In genomic region chr4:146132445-146132844, GRCh38 we compare ENCODE assay signal across 8 cellular contexts.
DNase-seq lines count a peak whose midpoint lies in the region; ATAC-seq lines count a peak whose summit lies in the region.

No MANE protein-coding gene starts in this region.

- no peaks in the 10 kb centered on the region for H3K9me3 Mint-ChIP-seq in memory B cell

- DNase-seq in memory B cell (ENCODE audit: low spot score in 2 of 2) (no peak), NCI-H2227 (lab: John Stamatoyannopoulos, UW; ENCODE audit: unreplicated experiment) (no peak), globus pallidus (ENCODE audit: low spot score) (no peak), NCI-H2196 treated with DMSO at 0.1 percent for 48 hours (lab: John Stamatoyannopoulos, UW; ENCODE audit: unreplicated experiment) (no peak), SIG-M5 treated with dmso at 0.1 percent for 504 hours (lab: John Stamatoyannopoulos, UW; ENCODE audit: unreplicated experiment) (no peak)

- no peak overlapping the region for H3K4me3 Mint-ChIP-seq in memory B cell

- peaks cover 6% of the 10 kb centered on the region for H3K4me1 Mint-ChIP-seq in memory B cell

- ATAC-seq in GM18517 (IDR thresholded peaks at IDR 0.05; ENCODE audit: unreplicated experiment) (peak; percentile 98), GM21423 (IDR thresholded peaks at IDR 0.05; ENCODE audit: unreplicated experiment) (peak; percentile 98), HG03432 (IDR thresholded peaks at IDR 0.05; ENCODE audit: unreplicated experiment) (peak; percentile 100), memory B cell (ENCODE audit: low read depth) (peak; percentile 76)

- H3K36me3 Mint-ChIP-seq in memory B cell, result no peaks in the 10 kb centered on the region

- no peaks in the 10 kb centered on the region for H3K27me3 Mint-ChIP-seq in memory B cell

- no peak overlapping the region for H3K27ac Mint-ChIP-seq in memory B cell
